ENCODE assay signal across 11 cellular contexts in genomic region chr10:7491949-7492659, GRCh38.
A peak's percentile ranks its signal among the peaks of the same experiment; 100 is the strongest.
DNase-seq lines count a peak whose midpoint lies in the region; ATAC-seq and TF ChIP-seq lines count a peak whose summit lies in the region.
"Had no signal": no experiment of that assay in that cellular context is flagged by ENCODE, and none has a peak within 500 bp of the region (broad histone marks: within the 10 kb centered on the region; RNA-seq: fewer than 3 reads in every experiment).

No MANE protein-coding gene starts in this region.

- peak overlapping the region; percentile 17 for H3K9ac ChIP-seq in OCI-LY1 (ENCODE audit: low read length)

- no peak overlapping the region for H2AFZ ChIP-seq in OCI-LY1 (ENCODE audit: low read length)

- H3K27ac ChIP-seq in DOHH2 (ENCODE audit: low read depth, low read length) (peak overlapping the region; percentile 76), OCI-LY1 (ENCODE audit: low read depth, low read length, poor library complexity, severe bottlenecking) (peak overlapping the region; percentile 75), tibial artery (no peak overlapping the region)

- peaks cover 89% of the 10 kb centered on the region for H3K4me1 ChIP-seq in DOHH2 (ENCODE audit: control insufficient read depth, low read length)
- peaks cover 77% of the 10 kb centered on the region for H3K4me1 ChIP-seq in OCI-LY1 (ENCODE audit: insufficient read depth, low read length, severe bottlenecking)
- no peaks in the 10 kb centered on the region for H3K4me1 ChIP-seq in tibial artery

- H3K4me2 ChIP-seq in DOHH2 (ENCODE audit: low read length), result peak overlapping the region; percentile 72
- H3K4me2 ChIP-seq in OCI-LY1 (ENCODE audit: low read length), result peak overlapping the region; percentile 36; the same call in 1 of the 2 replicates

- peaks cover 21% of the 10 kb centered on the region for H3F3A ChIP-seq in DOHH2 (ENCODE audit: control insufficient read depth, insufficient read depth)
- no peaks in the 10 kb centered on the region for H3F3A ChIP-seq in OCI-LY1 (ENCODE audit: insufficient read depth, low read length)

- H3K36me3 ChIP-seq in DOHH2 (ENCODE audit: control insufficient read depth, low read length) (no peaks in the 10 kb centered on the region), OCI-LY1 (ENCODE audit: insufficient read depth, low read length) (no peaks in the 10 kb centered on the region), tibial artery (no peaks in the 10 kb centered on the region)

- TF ChIP-seq CTCF in DOHH2 (IDR thresholded peaks at IDR 0.05; ENCODE audit: low read depth, low read length, poor library complexity, severe bottlenecking) (no peak), OCI-LY1 (IDR thresholded peaks at IDR 0.05; ENCODE audit: low read length) (no peak), tibial artery (IDR thresholded peaks at IDR 0.05) (no peak)

- intact Hi-C loops in tibial artery (cut with DNase I; ENCODE audit: low total_unique reads), result no loop called here

- no peaks in the 10 kb centered on the region for H3K27me3 ChIP-seq in DOHH2 (ENCODE audit: control insufficient read depth, low read length)
- H3K27me3 ChIP-seq in OCI-LY1 (ENCODE audit: insufficient read depth, low read length), result no peaks in the 10 kb centered on the region
- peaks cover 0 to 7% of the 10 kb centered on the region in 2 donors for H3K27me3 ChIP-seq in tibial artery

- H3K4me3 ChIP-seq in DOHH2 (ENCODE audit: low read length) (peak overlapping the region; percentile 50), OCI-LY1 (ENCODE audit: low read depth, low read length, poor library complexity, severe bottlenecking) (no peak overlapping the region), tibial artery (no peak overlapping the region)

- H3K9me3 ChIP-seq in DOHH2 (ENCODE audit: control insufficient read depth, insufficient read depth, low read length) (no peaks in the 10 kb centered on the region), OCI-LY1 (ENCODE audit: low read length) (no peaks in the 10 kb centered on the region), tibial artery (no peaks in the 10 kb centered on the region)

- H3K9me2 ChIP-seq in DOHH2 (replicated peaks; ENCODE audit: control insufficient read depth, low read length) (no peaks in the 10 kb centered on the region), OCI-LY1 (ENCODE audit: low read depth, low read length) (no peaks in the 10 kb centered on the region)

- no peaks in the 10 kb centered on the region for H4K20me1 ChIP-seq in DOHH2 (ENCODE audit: control insufficient read depth, insufficient read depth, low read depth, low read length)
- no peaks in the 10 kb centered on the region for H4K20me1 ChIP-seq in OCI-LY1 (ENCODE audit: insufficient read depth, low read length)

- H3K79me2 ChIP-seq in DOHH2 (ENCODE audit: control insufficient read depth, low read length) (no peaks in the 10 kb centered on the region), OCI-LY1 (ENCODE audit: insufficient read depth, low read length) (no peaks in the 10 kb centered on the region)

- ATAC-seq in GM19351 (IDR thresholded peaks at IDR 0.05; ENCODE audit: unreplicated experiment) (peak; percentile 95), HG03039 (IDR thresholded peaks at IDR 0.05; ENCODE audit: unreplicated experiment) (peak; percentile 71)

- no peak for DNase-seq in NCI-H1092 treated with DMSO at 0.1 percent for 48 hours (lab: John Stamatoyannopoulos, UW)
- DNase-seq in globus pallidus (ENCODE audit: low spot score), result no peak
- no peak for DNase-seq in epidermal melanocyte (ENCODE audit: insufficient read length, low spot score)
- DNase-seq in tibial artery, result no peak
- DNase-seq: activated naive CD4-positive, alpha-beta T cell treated with Interleukin-2 at 50 U/mL for 16 hours; KG1; Right ventricle myocardium superior had no signal

Comparison
In these comparisons a context has a peak if more than half of its experiments do, and no peak if none do; other contexts are left out.
1. H3K27ac ChIP-seq: peak in DOHH2 (single experiment) and OCI-LY1 (single experiment); none in tibial artery (0 of 2).